In the genomic region with DNA sequence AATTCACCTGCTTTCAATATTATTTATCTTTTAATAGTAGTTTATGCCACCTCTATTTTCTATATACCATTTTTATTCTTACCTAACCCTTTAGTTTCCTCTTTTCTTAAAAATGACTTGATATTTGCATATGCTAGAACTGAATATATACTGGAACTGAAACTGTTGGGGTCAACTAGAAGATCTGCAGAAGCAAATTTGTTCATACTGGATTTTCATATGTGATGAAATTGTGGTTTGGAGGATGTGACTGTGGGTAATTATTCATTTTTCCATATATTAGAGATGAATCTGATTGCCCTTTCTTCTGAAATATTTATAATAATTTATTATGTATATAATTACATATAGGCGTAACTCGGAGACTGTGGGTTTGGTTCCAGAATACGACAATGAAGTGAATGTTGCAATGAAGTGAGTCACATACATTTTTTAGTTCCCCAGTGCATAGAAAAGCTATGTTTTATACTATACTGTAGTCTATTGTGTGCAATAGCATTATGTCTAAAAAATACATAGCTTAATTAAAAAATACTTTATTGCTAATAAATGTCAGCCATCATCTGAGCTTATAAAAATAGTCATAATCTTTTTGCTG, we compare ENCODE assay signal across 12 cellular contexts.
A peak's percentile ranks its signal among the peaks of the same experiment; 100 is the strongest.
DNase-seq lines count a peak whose midpoint lies in the region; ATAC-seq and TF ChIP-seq lines count a peak whose summit lies in the region.
"Had no signal": no experiment of that assay in that cellular context is flagged by ENCODE, and none has a peak within 500 bp of the region (broad histone marks: within the 10 kb centered on the region; RNA-seq: fewer than 3 reads in every experiment).

No MANE protein-coding gene starts in this region.

- ATAC-seq in GM19035 (IDR thresholded peaks at IDR 0.05; ENCODE audit: unreplicated experiment) (peak; percentile 92), HG02571 (IDR thresholded peaks at IDR 0.05; ENCODE audit: unreplicated experiment) (peak; percentile 81), HG03378 (IDR thresholded peaks at IDR 0.05; ENCODE audit: unreplicated experiment) (peak; percentile 98), esophagus mucosa (peak; percentile 67)
- ATAC-seq in activated T-helper 17 cell treated with anti-CD3 and anti-CD28 coated beads, Interleukin-2, amount 50 U/mL, for 72 hours (replicated peaks), result no peak

- H3K36me3 ChIP-seq in Peyer's patch, result no peaks in the 10 kb centered on the region
- H3K36me3 ChIP-seq: esophagus squamous epithelium, SJCRH30 had no signal

- TF ChIP-seq CTCF in Peyer's patch (IDR thresholded peaks at IDR 0.05), result no peak

- intact Hi-C loops in activated naive CD4-positive, alpha-beta T cell treated with anti-CD3 and anti-CD28 coated beads for 36 hours (cut with micrococcal nuclease), result no loop called here

- CTCF ChIA-PET in activated naive CD4-positive, alpha-beta T cell treated with anti-CD3 and anti-CD28 coated beads for 36 hours (lab: Charles Lee), result interaction anchor here (0.6 kb wide), 1 partner anchor 22 kb away, joined by 3 read pairs; no protein-coding TSS in a partner anchor

- H3K4me1 Mint-ChIP-seq in activated naive CD4-positive, alpha-beta T cell treated with anti-CD3 and anti-CD28 coated beads for 36 hours (ENCODE audit: low read depth), result no peaks in the 10 kb centered on the region
- no peaks in the 10 kb centered on the region for H3K4me1 Mint-ChIP-seq in activated T-helper 17 cell treated with anti-CD3 and anti-CD28 coated beads, Interleukin-2, amount 50 U/mL, for 72 hours

- H3K4me3 Mint-ChIP-seq in activated naive CD4-positive, alpha-beta T cell treated with anti-CD3 and anti-CD28 coated beads for 36 hours, result no peak overlapping the region
- no peak overlapping the region for H3K4me3 Mint-ChIP-seq in activated T-helper 17 cell treated with anti-CD3 and anti-CD28 coated beads, Interleukin-2, amount 50 U/mL, for 72 hours

- no peaks in the 10 kb centered on the region for H3K27me3 ChIP-seq in Peyer's patch
- H3K27me3 ChIP-seq: esophagus squamous epithelium, SJCRH30 had no signal

- no peaks in the 10 kb centered on the region for H3K27me3 Mint-ChIP-seq in activated naive CD4-positive, alpha-beta T cell treated with anti-CD3 and anti-CD28 coated beads for 36 hours (ENCODE audit: low read depth)
- peaks cover 4% of the 10 kb centered on the region for H3K27me3 Mint-ChIP-seq in activated T-helper 17 cell treated with anti-CD3 and anti-CD28 coated beads, Interleukin-2, amount 50 U/mL, for 72 hours

- no peak overlapping the region for H3K4me3 ChIP-seq in Peyer's patch
- H3K4me3 ChIP-seq: esophagus squamous epithelium, SJCRH30 had no signal

- peaks cover 0 to 3% (median 0%) of the 10 kb centered on the region in 4 donors for H3K9me3 ChIP-seq in Peyer's patch
- H3K9me3 ChIP-seq: SJCRH30 had no signal

- TF ChIP-seq POLR2A in Peyer's patch (IDR thresholded peaks at IDR 0.05), result no peak

- no peaks in the 10 kb centered on the region for H3K9me3 Mint-ChIP-seq in activated naive CD4-positive, alpha-beta T cell treated with anti-CD3 and anti-CD28 coated beads for 36 hours
- H3K9me3 Mint-ChIP-seq in activated T-helper 17 cell treated with anti-CD3 and anti-CD28 coated beads, Interleukin-2, amount 50 U/mL, for 72 hours, result no peaks in the 10 kb centered on the region

- no peak overlapping the region for H3K27ac ChIP-seq in Peyer's patch
- H3K27ac ChIP-seq: esophagus squamous epithelium, SJCRH30 had no signal

- H3K4me1 ChIP-seq in Peyer's patch, result no peaks in the 10 kb centered on the region
- H3K4me1 ChIP-seq: esophagus squamous epithelium, SJCRH30 had no signal

- H3K36me3 Mint-ChIP-seq in activated naive CD4-positive, alpha-beta T cell treated with anti-CD3 and anti-CD28 coated beads for 36 hours (ENCODE audit: low read depth), result no peaks in the 10 kb centered on the region
- no peaks in the 10 kb centered on the region for H3K36me3 Mint-ChIP-seq in activated T-helper 17 cell treated with anti-CD3 and anti-CD28 coated beads, Interleukin-2, amount 50 U/mL, for 72 hours (ENCODE audit: low read depth)

- H3K27ac Mint-ChIP-seq in activated naive CD4-positive, alpha-beta T cell treated with anti-CD3 and anti-CD28 coated beads for 36 hours, result no peak overlapping the region
- no peak overlapping the region for H3K27ac Mint-ChIP-seq in activated T-helper 17 cell treated with anti-CD3 and anti-CD28 coated beads, Interleukin-2, amount 50 U/mL, for 72 hours

- no peak for DNase-seq in Peyer's patch
- no peak for DNase-seq in activated naive CD4-positive, alpha-beta T cell treated with anti-CD3 and anti-CD28 coated beads for 36 hours
- DNase-seq in effector CD8-positive, alpha-beta T cell (lab: John Stamatoyannopoulos, UW), result no peak
- DNase-seq: esophagus squamous epithelium, islet precursor cell, NCI-H1930, SJCRH30 had no signal
